ENCODE assay signal across 1 cellular context in the genomic region with DNA sequence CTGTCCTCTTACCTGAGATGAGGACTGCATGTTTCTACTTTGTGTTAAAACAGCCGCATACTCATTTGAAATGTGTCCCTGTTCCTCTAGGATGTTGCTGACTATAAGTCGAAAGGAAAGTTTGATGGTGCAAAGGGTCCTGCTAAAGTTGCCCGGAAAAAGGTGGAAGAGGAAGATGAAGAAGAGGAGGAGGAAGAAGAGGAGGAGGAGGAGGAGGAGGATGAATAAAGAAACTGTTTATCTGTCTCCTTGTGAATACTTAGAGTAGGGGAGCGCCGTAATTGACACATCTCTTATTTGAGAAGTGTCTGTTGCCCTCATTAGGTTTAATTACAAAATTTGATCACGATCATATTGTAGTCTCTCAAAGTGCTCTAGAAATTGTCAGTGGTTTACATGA.
TF ChIP-seq lines count a peak whose summit lies in the region.

No MANE protein-coding gene starts in this region.

TF ChIP-seq in HEK293, 187 proteins besides CTCF, POLR2A, EP300 and RAD21:
- TF ChIP-seq, protein P1, sequence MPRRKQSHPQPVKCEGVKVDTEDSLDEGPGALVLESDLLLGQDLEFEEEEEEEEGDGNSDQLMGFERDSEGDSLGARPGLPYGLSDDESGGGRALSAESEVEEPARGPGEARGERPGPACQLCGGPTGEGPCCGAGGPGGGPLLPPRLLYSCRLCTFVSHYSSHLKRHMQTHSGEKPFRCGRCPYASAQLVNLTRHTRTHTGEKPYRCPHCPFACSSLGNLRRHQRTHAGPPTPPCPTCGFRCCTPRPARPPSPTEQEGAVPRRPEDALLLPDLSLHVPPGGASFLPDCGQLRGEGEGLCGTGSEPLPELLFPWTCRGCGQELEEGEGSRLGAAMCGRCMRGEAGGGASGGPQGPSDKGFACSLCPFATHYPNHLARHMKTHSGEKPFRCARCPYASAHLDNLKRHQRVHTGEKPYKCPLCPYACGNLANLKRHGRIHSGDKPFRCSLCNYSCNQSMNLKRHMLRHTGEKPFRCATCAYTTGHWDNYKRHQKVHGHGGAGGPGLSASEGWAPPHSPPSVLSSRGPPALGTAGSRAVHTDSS (tag by site-specific recombination; IDR thresholded peaks at IDR 0.05) = peak; percentile 95
